In genomic region chr12:32887058-32887457, GRCh38 we compare ENCODE assay signal across 12 cellular contexts. TPM values are rescaled to one million over a fixed set of nuclear protein-coding genes. Genes with fewer than 3 reads are reported as not detected.
DNase-seq lines count a peak whose midpoint lies in the region; ATAC-seq and TF ChIP-seq lines count a peak whose summit lies in the region.
"Had no signal": no experiment of that assay in that cellular context is flagged by ENCODE, and none has a peak within 500 bp of the region (broad histone marks: within the 10 kb centered on the region; RNA-seq: fewer than 3 reads in every experiment).

No MANE protein-coding gene starts in this region.

- no peaks in the 10 kb centered on the region for H3K9me2 ChIP-seq in MM.1S (replicated peaks; ENCODE audit: insufficient read depth, low read length)

- H3K36me3 ChIP-seq in Caco-2 (ENCODE audit: control insufficient read depth, insufficient read depth, low read length) = no peaks in the 10 kb centered on the region
- H3K36me3 ChIP-seq in MM.1S (replicated peaks; ENCODE audit: insufficient read depth, low read length) = no peaks in the 10 kb centered on the region; the same call in 1 of the 2 replicates
- H3K36me3 ChIP-seq in heart right ventricle = no peaks in the 10 kb centered on the region

- H3K4me1 ChIP-seq in Caco-2 (peaks cover 67% of the 10 kb centered on the region), MM.1S (ENCODE audit: low read length) (peaks cover 69% of the 10 kb centered on the region), heart right ventricle (peaks cover 0 to 45% (median 12%) of the 10 kb centered on the region in 9 donors)

- ATAC-seq in heart right ventricle = peak in 4 of 8 donors; percentile 43 to 64 (median 48)
- ATAC-seq: GM12878 had no signal

- peak overlapping the region; percentile 30 for H3K27ac Mint-ChIP-seq in Caco-2 (ENCODE audit: unreplicated experiment)
- peak overlapping the region; percentile 90 for H3K27ac Mint-ChIP-seq in mesothelial cell of epicardium
- H3K27ac Mint-ChIP-seq: CD4-positive, alpha-beta T cell had no signal

- no TSS peak for BruUV-seq in Caco-2 (replicated peaks; lab: Mats Ljungman, UMichigan)

- H4K20me1 ChIP-seq in MM.1S (ENCODE audit: insufficient read depth, low read length) = no peaks in the 10 kb centered on the region

- peak overlapping the region; percentile 89 for H3K27ac ChIP-seq in MM.1S (ENCODE audit: low read length)
- peak overlapping the region in 8 of 10 donors; percentile 19 to 71 (median 55) for H3K27ac ChIP-seq in heart right ventricle

- no peak overlapping the region for H3K4me3 Mint-ChIP-seq in Caco-2 (ENCODE audit: unreplicated experiment)
- no peak overlapping the region for H3K4me3 Mint-ChIP-seq in mesothelial cell of epicardium
- H3K4me3 Mint-ChIP-seq: CD4-positive, alpha-beta T cell had no signal

- peaks cover 61% of the 10 kb centered on the region for H3F3A ChIP-seq in MM.1S (ENCODE audit: insufficient read depth, low read length)

- TF ChIP-seq CTCF in Caco-2 (IDR thresholded peaks at IDR 0.05; ENCODE audit: insufficient read depth in 1 of 2, low read depth in 1 of 2, low read length in 1 of 2, severe bottlenecking in 1 of 2, unreplicated experiment in 1 of 2) (no peak), MM.1S (IDR thresholded peaks at IDR 0.05; ENCODE audit: low read length) (no peak), heart right ventricle (IDR thresholded peaks at IDR 0.05) (no peak), mesothelial cell of epicardium (IDR thresholded peaks at IDR 0.05; ENCODE audit: unreplicated experiment) (no peak)

- H3K79me2 ChIP-seq in MM.1S (ENCODE audit: low read length) = peaks cover 89% of the 10 kb centered on the region

- no peaks in the 10 kb centered on the region for H3K27me3 Mint-ChIP-seq in Caco-2 (ENCODE audit: insufficient read depth, unreplicated experiment)
- H3K27me3 Mint-ChIP-seq in mesothelial cell of epicardium (ENCODE audit: low read depth) = no peaks in the 10 kb centered on the region

- H3K9me3 ChIP-seq in Caco-2 (no peaks in the 10 kb centered on the region), MM.1S (replicated peaks; ENCODE audit: insufficient read depth, low read length) (no peaks in the 10 kb centered on the region), heart right ventricle (no peaks in the 10 kb centered on the region)

- H3K27me3 ChIP-seq in Caco-2 (replicated peaks; ENCODE audit: control insufficient read depth, insufficient read depth, low read length) = no peaks in the 10 kb centered on the region
- H3K27me3 ChIP-seq in MM.1S (replicated peaks; ENCODE audit: insufficient read depth, low read length) = no peaks in the 10 kb centered on the region
- peaks cover 0 to 3% (median 0%) of the 10 kb centered on the region in 7 donors for H3K27me3 ChIP-seq in heart right ventricle

- H3K9me3 Mint-ChIP-seq in Caco-2 (ENCODE audit: unreplicated experiment) (no peaks in the 10 kb centered on the region), mesothelial cell of epicardium (no peaks in the 10 kb centered on the region)
- H3K9me3 Mint-ChIP-seq: CD4-positive, alpha-beta T cell had no signal

- intact Hi-C loops in Caco-2 (cut with micrococcal nuclease; ENCODE audit: unreplicated experiment) (no loop called here), heart right ventricle (cut with DNase I) (no loop called here)

- peak overlapping the region; percentile 40; the same call in 1 of the 2 replicates for H3K9ac ChIP-seq in MM.1S (ENCODE audit: low read length)

- peaks cover 57% of the 10 kb centered on the region for H3K4me1 Mint-ChIP-seq in Caco-2 (ENCODE audit: low read depth, unreplicated experiment)
- H3K4me1 Mint-ChIP-seq in mesothelial cell of epicardium = peaks cover 67% of the 10 kb centered on the region

- H3K4me2 ChIP-seq in MM.1S (ENCODE audit: low read depth, low read length) = peak overlapping the region; percentile 58

- peaks cover 97% of the 10 kb centered on the region for H3K36me3 Mint-ChIP-seq in Caco-2 (ENCODE audit: insufficient read depth, unreplicated experiment)
- no peaks in the 10 kb centered on the region for H3K36me3 Mint-ChIP-seq in mesothelial cell of epicardium

- H2AFZ ChIP-seq in MM.1S (ENCODE audit: low read length) = no peak overlapping the region

- DNase-seq in Caco-2 (no peak), MM.1S (no peak), heart right ventricle (no peak), mesothelial cell of epicardium (ENCODE audit: low spot score in 2 of 2, unreplicated experiment in 2 of 2) (no peak), globus pallidus (ENCODE audit: low spot score) (no peak)
- no peak for DNase-seq in activated CD4-positive, alpha-beta T cell treated with anti-CD3 and anti-CD28 coated beads, Interleukin-2, amount 50 U/mL, for 4 hours
- DNase-seq in activated CD8-positive, alpha-beta memory T cell treated with anti-CD3 and anti-CD28 coated beads, Interleukin-2, amount 50 U/mL, for 4 hours = no peak
- DNase-seq: ACHN; C1 segment of cervical spinal cord; CD4-positive, alpha-beta T cell; DMS79 had no signal

- POLR2A ChIA-PET in Caco-2 (lab: Charles Lee) = no interaction called here

- 45 to 57% methylated on average over 3 of the region's 3 CpGs for WGBS in heart right ventricle, 2 donors

- H3K4me3 ChIP-seq in Caco-2 (ENCODE audit: low read depth, low read length) (no peak overlapping the region), MM.1S (ENCODE audit: low read length) (no peak overlapping the region), heart right ventricle (no peak overlapping the region)
- H3K4me3 ChIP-seq: GM12878 had no signal

- CTCF ChIA-PET in Caco-2 (lab: Charles Lee) = no interaction called here

RNA-seq across cellular contexts. Expression of gene PKP2, which starts 9.5 kb away (rescaled TPM):
- total RNA-seq in Caco-2 (2022) = 249 and 275 TPM in 2 replicates
- total RNA-seq in heart right ventricle = 100 to 1,000 TPM; 280 to 639 (median 425) TPM
- polyA plus RNA-seq in heart right ventricle = 100 to 1,000 TPM in 1 of 2 donors, 10 to 100 TPM in 1; 92.3 to 137 TPM
- total RNA-seq in mesothelial cell of epicardium = 65.3 to 69.5 TPM (median 67.3 TPM) in 3 replicates
